33 cellular contexts compared by ENCODE assay signal in genomic region chr15:42062284-42062806, GRCh38. TPM values are rescaled to one million over a fixed set of nuclear protein-coding genes. Genes with fewer than 3 reads are reported as not detected.
"Had no signal": no experiment of that assay in that cellular context is flagged by ENCODE, and none has a peak within 500 bp of the region (broad histone marks: within the 10 kb centered on the region; RNA-seq: fewer than 3 reads in every experiment).

No MANE protein-coding gene starts in this region.

- H3K79me2 ChIP-seq: hepatocyte had no signal

- H3K9ac ChIP-seq: neural progenitor cell had no signal

- H3K9me3 ChIP-seq: esophagus muscularis mucosa, gastroesophageal sphincter, heart left ventricle, lower lobe of right lung, prostate gland, right atrium auricular region, suprapubic skin, thyroid gland, upper lobe of left lung had no signal

- H3K27me3 ChIP-seq: foreskin keratinocyte, hepatocyte, right atrium auricular region, suprapubic skin, thyroid gland, upper lobe of left lung had no signal

- H3K36me3 ChIP-seq: esophagus muscularis mucosa, gastroesophageal sphincter, heart left ventricle, lower lobe of right lung, neural progenitor cell, prostate gland, right atrium auricular region, suprapubic skin, thyroid gland, upper lobe of left lung had no signal

- H3K27ac ChIP-seq: esophagus muscularis mucosa, foreskin keratinocyte, gastroesophageal sphincter, heart left ventricle, hepatocyte, lower lobe of right lung, neural progenitor cell, prostate gland, right atrium auricular region, suprapubic skin, thyroid gland, upper lobe of left lung had no signal

- H3K4me3 ChIP-seq: esophagus muscularis mucosa, gastroesophageal sphincter, heart left ventricle, hepatocyte, lower lobe of right lung, neural progenitor cell, prostate gland, right atrium auricular region, smooth muscle cell, suprapubic skin, thyroid gland, upper lobe of left lung had no signal

- H3K4me2 ChIP-seq: hepatocyte, neural progenitor cell, smooth muscle cell had no signal

- H3K4me1 ChIP-seq: neural progenitor cell, prostate gland had no signal

- DNase-seq: dermis blood vessel endothelial cell; effector memory CD4-positive, alpha-beta T cell; foreskin keratinocyte; heart left ventricle; left colon; left ventricle myocardium superior; lower lobe of right lung; midbrain; stimulated activated CD4-positive, alpha-beta T cell treated with anti-CD3 and anti-CD28 coated beads, Interleukin-12 subunit alpha, Interleukin-12 subunit beta, amount 100 ng/mL, for 4 hours; stimulated activated CD4-positive, alpha-beta T cell treated with anti-CD3 and anti-CD28 coated beads, Interleukin-1b, Interleukin-23, amount 100 ng/mL, for 48 hours; stimulated activated CD4-positive, alpha-beta T cell treated with anti-CD3 and anti-CD28 coated beads, Interleukin-4, amount 100 ng/mL, for 1 hour; stimulated activated CD8-positive, alpha-beta memory T cell treated with anti-CD3 and anti-CD28 coated beads, Interleukin-4, amount 100 ng/mL, for 48 hours; stimulated activated naive CD4-positive, alpha-beta T cell; stimulated activated naive CD8-positive, alpha-beta T cell treated with anti-CD3 and anti-CD28 coated beads, Interleukin-15, amount 100 ng/mL, for 72 hours; thyroid gland; upper lobe of left lung had no signal

- ATAC-seq: foreskin keratinocyte; gastroesophageal sphincter; heart left ventricle; left colon; left ventricle myocardium superior; lower lobe of right lung; naive thymus-derived CD4-positive, alpha-beta T cell; sciatic nerve; stimulated activated naive CD8-positive, alpha-beta T cell treated with anti-CD3 and anti-CD28 coated beads, Interleukin-15, amount 100 ng/mL, for 72 hours had no signal

RNA-seq across cellular contexts. Expression of gene PLA2G4D, which starts 32.0 kb away (rescaled TPM):
- total RNA-seq: endothelial cell of umbilical vein; epithelial cell of proximal tubule; esophagus muscularis mucosa; fibroblast of lung; gastroesophageal sphincter; heart left ventricle; kidney epithelial cell; left ventricle myocardium superior; lower lobe of right lung; mucosa of gallbladder; naive thymus-derived CD4-positive, alpha-beta T cell; osteoblast; right atrium auricular region; sciatic nerve; thyroid gland; upper lobe of left lung had no signal
- polyA plus RNA-seq: endothelial cell of umbilical vein; fibroblast of lung; heart left ventricle; hepatocyte; naive thymus-derived CD4-positive, alpha-beta T cell had no signal

RNA-seq across cellular contexts. Expression of gene PLA2G4E, which starts 41.5 kb away (rescaled TPM):
- total RNA-seq: cerebellum; dermis blood vessel endothelial cell; endothelial cell of umbilical vein; epithelial cell of proximal tubule; esophagus muscularis mucosa; fibroblast of lung; kidney epithelial cell; left colon; left ventricle myocardium superior; naive thymus-derived CD4-positive, alpha-beta T cell; osteoblast; sciatic nerve; thyroid gland had no signal
- polyA plus RNA-seq: endothelial cell of umbilical vein; fibroblast of lung; naive thymus-derived CD4-positive, alpha-beta T cell; smooth muscle cell had no signal
